8 cellular contexts compared by ENCODE assay signal in the genomic region with DNA sequence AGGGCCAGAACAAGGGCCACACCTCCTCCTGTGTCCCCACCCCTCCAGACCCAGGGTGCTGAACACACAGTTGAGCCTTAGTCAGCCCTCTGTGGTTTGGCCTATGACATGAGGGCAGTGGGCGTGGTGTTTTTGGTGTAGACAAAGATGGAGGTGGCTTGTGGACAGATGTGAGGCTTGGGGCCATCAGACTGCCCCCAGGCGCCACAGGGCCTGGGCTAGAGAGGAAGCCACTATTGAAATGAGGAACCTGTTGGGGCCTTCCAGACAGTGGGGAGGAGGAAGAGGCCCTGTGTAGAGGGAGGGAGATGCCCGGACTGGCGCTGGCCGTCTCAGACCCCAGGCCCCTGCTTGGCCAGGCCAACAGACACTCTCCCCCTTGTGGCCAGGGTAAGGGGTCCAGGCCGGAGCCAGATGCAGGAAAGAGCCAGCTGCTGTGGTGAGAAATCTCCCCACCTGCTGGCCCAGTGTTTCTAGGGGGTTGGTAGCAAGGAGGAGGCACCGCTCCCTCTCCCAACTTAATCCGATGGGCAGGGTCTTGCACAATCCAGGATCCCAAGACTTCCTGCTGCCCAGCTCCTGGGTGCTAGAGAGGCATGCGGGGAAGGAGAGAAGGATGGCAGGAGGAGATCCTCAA. TPM values are rescaled to one million over a fixed set of nuclear protein-coding genes. Genes with fewer than 3 reads are reported as not detected.
DNase-seq lines count a peak whose midpoint lies in the region; ATAC-seq and TF ChIP-seq lines count a peak whose summit lies in the region.

No MANE protein-coding gene starts in this region.

- H3K4me3 Mint-ChIP-seq in mesothelial cell of epicardium, result no peak overlapping the region
- H3K4me3 Mint-ChIP-seq in CD8-positive, alpha-beta T cell, result no peak overlapping the region

- DNase-seq in CMK (ENCODE audit: low read depth) (peak; percentile 85), NOMO-1 (lab: John Stamatoyannopoulos, UW; ENCODE audit: unreplicated experiment in 2 of 2) (peak; percentile 99), choroid plexus epithelial cell (ENCODE audit: low read depth) (peak; percentile 40), mesothelial cell of epicardium (ENCODE audit: low spot score in 2 of 2, unreplicated experiment in 2 of 2) (no peak), putamen (ENCODE audit: low spot score) (no peak), occipital lobe (lab: John Stamatoyannopoulos, UW) (no peak)
- no peak for DNase-seq in CD8-positive, alpha-beta T cell

- H3K4me3 ChIP-seq in choroid plexus epithelial cell (ENCODE audit: low read depth, low read length), result no peak overlapping the region
- no peak overlapping the region for H3K4me3 ChIP-seq in CD8-positive, alpha-beta T cell (ENCODE audit: low read depth, low read length)

- no peaks in the 10 kb centered on the region for H3K27me3 ChIP-seq in CD8-positive, alpha-beta T cell (ENCODE audit: insufficient read depth, low read length)

- peak overlapping the region; percentile 87 for H3K27ac Mint-ChIP-seq in mesothelial cell of epicardium
- no peak overlapping the region for H3K27ac Mint-ChIP-seq in CD8-positive, alpha-beta T cell

- TF ChIP-seq CTCF in choroid plexus epithelial cell (conservative IDR thresholded peaks at IDR 0.05; ENCODE audit: low read depth, low read length), result no peak
- no peak for TF ChIP-seq CTCF in mesothelial cell of epicardium (IDR thresholded peaks at IDR 0.05; ENCODE audit: unreplicated experiment)
- no peak for TF ChIP-seq CTCF in CD8-positive, alpha-beta T cell (IDR thresholded peaks at IDR 0.05)

- peaks cover 12% of the 10 kb centered on the region for H3K9me3 Mint-ChIP-seq in mesothelial cell of epicardium
- no peaks in the 10 kb centered on the region for H3K9me3 Mint-ChIP-seq in CD8-positive, alpha-beta T cell

- H3K36me3 Mint-ChIP-seq in mesothelial cell of epicardium, result peaks cover 5% of the 10 kb centered on the region
- H3K36me3 Mint-ChIP-seq in CD8-positive, alpha-beta T cell, result no peaks in the 10 kb centered on the region

- POLR2A ChIA-PET in CD8-positive, alpha-beta T cell (lab: Charles Lee), result no interaction called here

- no peaks in the 10 kb centered on the region for H3K9me3 ChIP-seq in CD8-positive, alpha-beta T cell (ENCODE audit: low read length)

- no peaks in the 10 kb centered on the region for H3K36me3 ChIP-seq in CD8-positive, alpha-beta T cell (ENCODE audit: insufficient read depth, low read length)

- peak; percentile 42 for ATAC-seq in GM19468 (IDR thresholded peaks at IDR 0.05; ENCODE audit: extremely low read depth, unreplicated experiment)
- no peak for ATAC-seq in CD8-positive, alpha-beta T cell

- H3K4me1 ChIP-seq in CD8-positive, alpha-beta T cell (ENCODE audit: insufficient read depth, low read length), result peaks cover 6% of the 10 kb centered on the region

- CTCF ChIA-PET in CD8-positive, alpha-beta T cell (lab: Charles Lee), result interaction anchor here (1.0 kb wide), 1 partner anchor 120 kb away, joined by 3 read pairs; no protein-coding TSS in a partner anchor

- H3K4me1 Mint-ChIP-seq in mesothelial cell of epicardium, result peaks cover 41% of the 10 kb centered on the region
- H3K4me1 Mint-ChIP-seq in CD8-positive, alpha-beta T cell (ENCODE audit: low read depth), result peaks cover 12% of the 10 kb centered on the region

- H3K27ac ChIP-seq in CD8-positive, alpha-beta T cell (ENCODE audit: low read depth, low read length), result no peak overlapping the region

- H3K27me3 Mint-ChIP-seq in mesothelial cell of epicardium (ENCODE audit: low read depth), result no peaks in the 10 kb centered on the region
- no peaks in the 10 kb centered on the region for H3K27me3 Mint-ChIP-seq in CD8-positive, alpha-beta T cell (ENCODE audit: low read depth)

- intact Hi-C loops in CD8-positive, alpha-beta T cell (cut with DNase I, micrococcal nuclease), result loop anchor here in 1 of 2 experiments (5.0 kb wide), 1 partner anchor 45 kb away; no protein-coding TSS in a partner anchor

RNA-seq across cellular contexts. Expression of a gene that starts 53.8 kb away (rescaled TPM):
- total RNA-seq in mesothelial cell of epicardium (75.5 to 77.6 TPM (median 76.8 TPM) in 3 replicates), occipital lobe (18.7 TPM)
- total RNA-seq in CD8-positive, alpha-beta T cell, result 100 to 1,000 TPM; 227 to 236 TPM

Comparison
In these comparisons a context has a peak if more than half of its experiments do, and no peak if none do; other contexts are left out.
1. DNase-seq: peak in CMK (single experiment), NOMO-1 (2 of 2) and choroid plexus epithelial cell (single experiment); none in mesothelial cell of epicardium (0 of 2), CD8-positive, alpha-beta T cell (0 of 7), putamen (single experiment) and occipital lobe (single experiment).